19 cellular contexts compared by ENCODE assay signal in the genomic region with DNA sequence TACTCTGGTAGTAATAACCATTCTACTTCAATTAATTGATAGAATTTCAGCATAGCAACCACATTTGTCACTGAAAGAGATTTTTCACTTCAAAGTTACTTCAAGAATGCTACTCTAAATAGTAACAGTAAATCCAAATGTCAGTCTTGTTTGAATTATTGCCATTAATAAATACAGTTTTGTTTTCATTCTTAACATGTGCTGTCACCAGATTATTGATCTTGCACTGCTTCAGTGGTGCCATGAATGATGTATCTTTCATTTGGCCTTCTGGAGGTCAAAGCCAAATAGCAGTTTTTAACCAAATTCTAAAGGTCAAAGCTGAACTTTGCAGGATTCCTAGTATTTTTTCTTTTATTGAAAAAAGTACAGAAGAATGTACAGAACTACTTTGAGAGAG.
A peak's percentile ranks its signal among the peaks of the same experiment; 100 is the strongest.
DNase-seq lines count a peak whose midpoint lies in the region; ATAC-seq, FAIRE-seq and TF ChIP-seq lines count a peak whose summit lies in the region.
"Had no signal": no experiment of that assay in that cellular context is flagged by ENCODE, and none has a peak within 500 bp of the region (broad histone marks: within the 10 kb centered on the region; RNA-seq: fewer than 3 reads in every experiment).

No MANE protein-coding gene starts in this region.

- TF ChIP-seq CTCF in HepG2 (CRISPR knock-in tag; IDR thresholded peaks at IDR 0.05): no peak

- no peaks in the 10 kb centered on the region for H3K79me2 ChIP-seq in HepG2 (ENCODE audit: insufficient read depth, low read length)

- FAIRE-seq in islet of Langerhans (lab: Jason Lieb, UNC): peak; percentile 73
- FAIRE-seq in HepG2 (lab: Jason Lieb, UNC): no peak
- FAIRE-seq: A549, D721Med, GM12891 had no signal

- peaks cover 9% of the 10 kb centered on the region; the same call in 1 of the 2 replicates for H3K4me1 ChIP-seq in HepG2 (ENCODE audit: insufficient read depth, low read length)
- H3K4me1 ChIP-seq: A549; BLaER1 treated with 17β-estradiol and CSF1 and Interleukin-3, amounts not matched to agents 10 nM and 100 nM; Caco-2 had no signal

- in situ Hi-C loops in HepG2 (cut with HindIII; ENCODE audit: extremely low pct_ligation_motif_present, low pct_unique_long_range_greater_than_20kb): no loop called here

- H3K36me3 ChIP-seq in HepG2 (replicated peaks in 1 of 2; ENCODE audit: control insufficient read depth in 1 of 2, insufficient read depth in 2 of 2, low read length in 2 of 2): no peaks in the 10 kb centered on the region
- H3K36me3 ChIP-seq: BLaER1 treated with 17β-estradiol and CSF1 and Interleukin-3, amounts not matched to agents 10 nM and 100 nM had no signal

- intact Hi-C loops in HepG2 (cut with micrococcal nuclease; ENCODE audit: unreplicated experiment): no loop called here

- TF ChIP-seq POLR2A in HepG2 (IDR thresholded peaks at IDR 0.05; ENCODE audit: insufficient read depth in 1 of 2, low read depth in 2 of 2, low read length in 2 of 2): no peak

- no peak overlapping the region for H3K4me3 ChIP-seq in HepG2 (replicated peaks in 1 of 3; ENCODE audit: insufficient read depth in 1 of 3, low read depth in 2 of 3, low read length in 3 of 3)
- H3K4me3 ChIP-seq: A549; BLaER1 treated with 17β-estradiol and CSF1 and Interleukin-3, amounts not matched to agents 10 nM and 100 nM had no signal

- no peak for TF ChIP-seq RAD21 in HepG2 (CRISPR knock-in tag; IDR thresholded peaks at IDR 0.05)

- no peak overlapping the region for H3K27ac ChIP-seq in HepG2 (ENCODE audit: extremely low read length, insufficient read depth, low read length)
- H3K27ac ChIP-seq: 22Rv1; A549; BLaER1 treated with 17β-estradiol and CSF1 and Interleukin-3, amounts not matched to agents 10 nM and 100 nM; C4-2B had no signal

- H3K27me3 ChIP-seq in HepG2 (ENCODE audit: control insufficient read depth in 1 of 2, insufficient read depth in 2 of 2, low read length in 2 of 2): no peaks in the 10 kb centered on the region
- H3K27me3 ChIP-seq: BLaER1 treated with 17β-estradiol and CSF1 and Interleukin-3, amounts not matched to agents 10 nM and 100 nM had no signal

- H3K4me2 ChIP-seq in HepG2 (ENCODE audit: low read depth, low read length): no peak overlapping the region
- H3K4me2 ChIP-seq: A549; BLaER1 treated with 17β-estradiol and CSF1 and Interleukin-3, amounts not matched to agents 10 nM and 100 nM had no signal

- CTCF ChIA-PET in HEK293T (lab: Yijun Ruan, JAX) (no interaction called here), HepG2 (lab: Yijun Ruan, JAX; ENCODE audit: low intra/inter-chr PET ratio, low total read pairs) (no interaction called here)

- H3K9ac ChIP-seq in HepG2 (ENCODE audit: insufficient read depth, low read depth, low read length): no peak overlapping the region
- H3K9ac ChIP-seq: BLaER1 treated with 17β-estradiol and CSF1 and Interleukin-3, amounts not matched to agents 10 nM and 100 nM had no signal

- DNase-seq in HEK293T (ENCODE audit: extremely low spot score): no peak
- DNase-seq in HepG2 (ENCODE audit: low spot score): peak; percentile 23
- no peak for DNase-seq in GM19238 (ENCODE audit: insufficient read length, low spot score)
- DNase-seq: AML-193; Caco-2; Calu3; CD4-positive, alpha-beta T cell; CD8-positive, alpha-beta T cell; DMS79 treated with DMSO at 0.1 percent for 48 hours; GF-D8 had no signal

- H3K9me3 ChIP-seq in HepG2 (ENCODE audit: low read length): no peaks in the 10 kb centered on the region
- H3K9me3 ChIP-seq: A549, Caco-2 had no signal

- TF ChIP-seq EP300 in HepG2 (IDR thresholded peaks at IDR 0.05; ENCODE audit: low read depth in 2 of 2, low read length in 2 of 2) (peak in 1 of 2 experiments; percentile 41; a peak in 2 of 4 replicates), HepG2 (CRISPR knock-in tag; IDR thresholded peaks at IDR 0.05; ENCODE audit: borderline replicate concordance) (no peak)

- ATAC-seq in HepG2: no peak
- no peak for ATAC-seq in GM19463 (IDR thresholded peaks at IDR 0.05; ENCODE audit: unreplicated experiment)
- no peak for ATAC-seq in HG02840 (IDR thresholded peaks at IDR 0.05; ENCODE audit: low FRiP score, unreplicated experiment)
- ATAC-seq: A549; CD8-positive, alpha-beta T cell had no signal

- no TSS peak for BruUV-seq in HepG2 (replicated peaks; lab: Mats Ljungman, UMichigan)

- H4K20me1 ChIP-seq in HepG2 (ENCODE audit: insufficient read depth, low read length): no peaks in the 10 kb centered on the region
- H4K20me1 ChIP-seq: BLaER1 treated with 17β-estradiol and CSF1 and Interleukin-3, amounts not matched to agents 10 nM and 100 nM had no signal

- no peak overlapping the region for H2AFZ ChIP-seq in HepG2 (ENCODE audit: low read length)

- POLR2A ChIA-PET in HEK293T (lab: Yijun Ruan, JAX) (no interaction called here), HepG2 (lab: Yijun Ruan, JAX) (no interaction called here)

TF ChIP-seq in HEK293T, 16 proteins besides CTCF, POLR2A, EP300 and RAD21:
- no peak for TF ChIP-seq TARDBP (IDR thresholded peaks at IDR 0.05)
- TF ChIP-seq, protein P1, sequence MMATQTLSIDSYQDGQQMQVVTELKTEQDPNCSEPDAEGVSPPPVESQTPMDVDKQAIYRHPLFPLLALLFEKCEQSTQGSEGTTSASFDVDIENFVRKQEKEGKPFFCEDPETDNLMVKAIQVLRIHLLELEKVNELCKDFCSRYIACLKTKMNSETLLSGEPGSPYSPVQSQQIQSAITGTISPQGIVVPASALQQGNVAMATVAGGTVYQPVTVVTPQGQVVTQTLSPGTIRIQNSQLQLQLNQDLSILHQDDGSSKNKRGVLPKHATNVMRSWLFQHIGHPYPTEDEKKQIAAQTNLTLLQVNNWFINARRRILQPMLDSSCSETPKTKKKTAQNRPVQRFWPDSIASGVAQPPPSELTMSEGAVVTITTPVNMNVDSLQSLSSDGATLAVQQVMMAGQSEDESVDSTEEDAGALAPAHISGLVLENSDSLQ (IDR thresholded peaks at IDR 0.05): peak; percentile 64
- TF ChIP-seq ZNF384 (IDR thresholded peaks at IDR 0.05): no peak

TF ChIP-seq in HepG2, 621 proteins besides CTCF, POLR2A, EP300 and RAD21:
- TF ChIP-seq NCOA2 (CRISPR knock-in tag; IDR thresholded peaks at IDR 0.05) (peak; percentile 24; the same call in 1 of the 2 replicates), ARID2 (CRISPR knock-in tag; IDR thresholded peaks at IDR 0.05; ENCODE audit: borderline replicate concordance) (no peak), ZBTB37 (CRISPR knock-in tag; IDR thresholded peaks at IDR 0.05) (peak; percentile 97), HOXD1 (CRISPR knock-in tag; IDR thresholded peaks at IDR 0.05) (peak; percentile 56; the same call in 1 of the 2 replicates), NR2F6 (IDR thresholded peaks at IDR 0.05) (peak; percentile 60), NR2F6 (CRISPR knock-in tag; IDR thresholded peaks at IDR 0.05) (0 out of 2 replicates have a peak, but pooled peaks have one; percentile 36), ONECUT2 (CRISPR knock-in tag; IDR thresholded peaks at IDR 0.05) (peak; percentile 75), ZBTB34 (CRISPR knock-in tag; IDR thresholded peaks at IDR 0.05) (peak; percentile 88), NR2F1 (CRISPR knock-in tag; IDR thresholded peaks at IDR 0.05) (0 out of 4 replicates have a peak, but pooled peaks of 1 of the 2 experiments have one; percentile 36), HNF4A (CRISPR knock-in tag; IDR thresholded peaks at IDR 0.05) (0 out of 2 replicates have a peak, but pooled peaks have one; percentile 6), TCF7 (IDR thresholded peaks at IDR 0.05; ENCODE audit: low read depth) (peak; percentile 52; the same call in 1 of the 2 replicates), HNRNPUL1 (IDR thresholded peaks at IDR 0.05; ENCODE audit: low read depth, low read length) (no peak), LCORL (IDR thresholded peaks at IDR 0.05) (no peak), LCORL (CRISPR knock-in tag; IDR thresholded peaks at IDR 0.05) (no peak), ZSCAN12 (CRISPR knock-in tag; IDR thresholded peaks at IDR 0.05) (no peak)
TF ChIP-seq in HepG2: peak in this region for 9.
